ENCODE assay signal across 15 cellular contexts in genomic region chrX:24133280-24133679, GRCh38.
"Had no signal": no experiment of that assay in that cellular context is flagged by ENCODE, and none has a peak within 500 bp of the region (broad histone marks: within the 10 kb centered on the region; RNA-seq: fewer than 3 reads in every experiment).

No MANE protein-coding gene starts in this region.

- H3K4me3 Mint-ChIP-seq: activated naive CD8-positive, alpha-beta T cell treated with anti-CD3 and anti-CD28 coated beads, Interleukin-2, amount 10 ng/mL, durations not matched to agents 7 days and 5 days; activated T-helper 1 cell treated with anti-CD3 and anti-CD28 coated beads, Interleukin-12 subunit alpha, Interleukin-12 subunit beta, Interleukin-2, Interleukin-4 antibody, amounts not matched to agents 30 ng/mL and 10 ng/mL and 1 ng/mL, durations not matched to agents 14 hours and 24 hours and 36 hours; brain had no signal

- FAIRE-seq: endometrium, urothelium cell line had no signal

- H3K27ac Mint-ChIP-seq: activated naive CD8-positive, alpha-beta T cell treated with anti-CD3 and anti-CD28 coated beads, Interleukin-2, amount 10 ng/mL, durations not matched to agents 7 days and 5 days; activated T-helper 1 cell treated with anti-CD3 and anti-CD28 coated beads, Interleukin-12 subunit alpha, Interleukin-12 subunit beta, Interleukin-2, Interleukin-4 antibody, amounts not matched to agents 30 ng/mL and 10 ng/mL and 1 ng/mL, durations not matched to agents 14 hours and 24 hours and 36 hours had no signal

- H3K36me3 Mint-ChIP-seq: activated naive CD8-positive, alpha-beta T cell treated with anti-CD3 and anti-CD28 coated beads, Interleukin-2, amount 10 ng/mL, durations not matched to agents 7 days and 5 days had no signal

- H3K27me3 Mint-ChIP-seq: activated naive CD8-positive, alpha-beta T cell treated with anti-CD3 and anti-CD28 coated beads, Interleukin-2, amount 10 ng/mL, durations not matched to agents 7 days and 5 days; brain had no signal

- ATAC-seq: gastroesophageal sphincter, heart right ventricle, left colon, lower lobe of right lung, psoas muscle, right lobe of liver had no signal

- H3K4me1 Mint-ChIP-seq: brain had no signal

- H3K9me3 ChIP-seq: colonic mucosa, gastroesophageal sphincter, heart right ventricle, lower lobe of right lung, psoas muscle, right lobe of liver, tibial artery had no signal

- DNase-seq: activated CD4-positive, alpha-beta T cell treated with anti-CD3 and anti-CD28 coated beads, Interleukin-2, amount 50 U/mL, for 1 hour; activated naive CD8-positive, alpha-beta T cell treated with anti-CD3 and anti-CD28 coated beads, Interleukin-2, amount 10 ng/mL, durations not matched to agents 7 days and 5 days; central memory CD4-positive, alpha-beta T cell; colonic mucosa; heart right ventricle; left colon; lower lobe of right lung; psoas muscle; right lobe of liver; tibial artery had no signal

- H3K9me3 Mint-ChIP-seq: activated naive CD8-positive, alpha-beta T cell treated with anti-CD3 and anti-CD28 coated beads, Interleukin-2, amount 10 ng/mL, durations not matched to agents 7 days and 5 days; activated T-helper 1 cell treated with anti-CD3 and anti-CD28 coated beads, Interleukin-12 subunit alpha, Interleukin-12 subunit beta, Interleukin-2, Interleukin-4 antibody, amounts not matched to agents 30 ng/mL and 10 ng/mL and 1 ng/mL, durations not matched to agents 14 hours and 24 hours and 36 hours had no signal
